1 cellular context compared by ENCODE assay signal in the genomic region with DNA sequence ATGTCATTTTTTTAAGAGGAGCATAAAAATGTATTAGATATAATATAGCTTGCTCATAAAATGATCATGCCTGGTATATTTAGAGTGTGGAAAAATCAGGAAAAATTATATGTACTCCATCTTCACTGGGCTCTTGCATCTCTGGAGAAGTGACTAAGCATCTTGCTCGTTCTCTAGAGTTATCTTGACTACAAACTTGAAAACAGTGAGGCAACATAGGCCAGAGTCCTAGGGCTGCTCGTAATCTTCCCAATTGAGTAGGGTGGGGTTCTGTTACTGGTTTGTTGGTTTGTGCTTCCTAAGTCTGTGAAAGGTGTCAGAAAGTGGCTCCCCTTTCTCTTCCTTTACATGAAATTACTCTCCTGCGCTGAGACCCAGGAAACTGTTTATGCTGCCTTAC.
TF ChIP-seq lines count a peak whose summit lies in the region.

No MANE protein-coding gene starts in this region.

TF ChIP-seq in K562, 482 proteins besides CTCF, POLR2A, EP300 and RAD21 (continued from another document):
- TF ChIP-seq, protein P1, sequence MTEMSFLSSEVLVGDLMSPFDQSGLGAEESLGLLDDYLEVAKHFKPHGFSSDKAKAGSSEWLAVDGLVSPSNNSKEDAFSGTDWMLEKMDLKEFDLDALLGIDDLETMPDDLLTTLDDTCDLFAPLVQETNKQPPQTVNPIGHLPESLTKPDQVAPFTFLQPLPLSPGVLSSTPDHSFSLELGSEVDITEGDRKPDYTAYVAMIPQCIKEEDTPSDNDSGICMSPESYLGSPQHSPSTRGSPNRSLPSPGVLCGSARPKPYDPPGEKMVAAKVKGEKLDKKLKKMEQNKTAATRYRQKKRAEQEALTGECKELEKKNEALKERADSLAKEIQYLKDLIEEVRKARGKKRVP (CRISPR knock-in tag; IDR thresholded peaks at IDR 0.05), result no peak
- TF ChIP-seq RFX1 (IDR thresholded peaks at IDR 0.05) (no peak), MAFG (tag; conservative IDR thresholded peaks at IDR 0.05) (peak; percentile 67), CSDE1 (IDR thresholded peaks at IDR 0.05) (no peak), CBX8 (IDR thresholded peaks at IDR 0.05; ENCODE audit: borderline replicate concordance, extremely low read depth, low read depth, low read length, poor library complexity, severe bottlenecking) (no peak), MAFF (IDR thresholded peaks at IDR 0.05; ENCODE audit: low read length) (peak; percentile 16; the same call in 1 of the 2 replicates), MAFK (IDR thresholded peaks at IDR 0.05; ENCODE audit: low read length) (peak; percentile 35), POLR2AphosphoS2 (IDR thresholded peaks at IDR 0.05; ENCODE audit: low read length) (no peak), COPS2 (conservative IDR thresholded peaks at IDR 0.05) (no peak), ZNF444 (CRISPR knock-in tag; IDR thresholded peaks at IDR 0.05) (no peak), ZNF436 (CRISPR knock-in tag; IDR thresholded peaks at IDR 0.05) (no peak), RHOXF2B (CRISPR knock-in tag; conservative IDR thresholded peaks at IDR 0.05) (no peak), BDP1 (IDR thresholded peaks at IDR 0.05; ENCODE audit: insufficient read depth, insufficient read length) (no peak), MEF2D (tag; conservative IDR thresholded peaks at IDR 0.05; ENCODE audit: low read depth) (no peak), RBM22 (IDR thresholded peaks at IDR 0.05; ENCODE audit: low read depth, low read length, poor library complexity, severe bottlenecking) (no peak), TCF3 (CRISPR knock-in tag; IDR thresholded peaks at IDR 0.05) (no peak), ZNF217 (CRISPR knock-in tag; IDR thresholded peaks at IDR 0.05) (no peak), CBFA2T2 (conservative IDR thresholded peaks at IDR 0.05) (no peak), NBN (IDR thresholded peaks at IDR 0.05; ENCODE audit: low read depth) (no peak), ZKSCAN1 (IDR thresholded peaks at IDR 0.05; ENCODE audit: low read depth, low read length) (no peak), KLF10 (CRISPR knock-in tag; IDR thresholded peaks at IDR 0.05) (no peak), SLC30A9 (CRISPR knock-in tag; IDR thresholded peaks at IDR 0.05) (no peak), ZFPM2 (CRISPR knock-in tag; IDR thresholded peaks at IDR 0.05) (no peak), ZNF780A (CRISPR knock-in tag; IDR thresholded peaks at IDR 0.05) (no peak), SRSF7 (optimal IDR thresholded peaks at IDR 0.05; ENCODE audit: low read depth, low read length) (no peak)
- TF ChIP-seq, protein P2, sequence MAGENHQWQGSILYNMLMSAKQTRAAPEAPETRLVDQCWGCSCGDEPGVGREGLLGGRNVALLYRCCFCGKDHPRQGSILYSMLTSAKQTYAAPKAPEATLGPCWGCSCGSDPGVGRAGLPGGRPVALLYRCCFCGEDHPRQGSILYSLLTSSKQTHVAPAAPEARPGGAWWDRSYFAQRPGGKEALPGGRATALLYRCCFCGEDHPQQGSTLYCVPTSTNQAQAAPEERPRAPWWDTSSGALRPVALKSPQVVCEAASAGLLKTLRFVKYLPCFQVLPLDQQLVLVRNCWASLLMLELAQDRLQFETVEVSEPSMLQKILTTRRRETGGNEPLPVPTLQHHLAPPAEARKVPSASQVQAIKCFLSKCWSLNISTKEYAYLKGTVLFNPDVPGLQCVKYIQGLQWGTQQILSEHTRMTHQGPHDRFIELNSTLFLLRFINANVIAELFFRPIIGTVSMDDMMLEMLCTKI (IDR thresholded peaks at IDR 0.05; ENCODE audit: partially characterized antibody), result no peak
- TF ChIP-seq, protein P3, sequence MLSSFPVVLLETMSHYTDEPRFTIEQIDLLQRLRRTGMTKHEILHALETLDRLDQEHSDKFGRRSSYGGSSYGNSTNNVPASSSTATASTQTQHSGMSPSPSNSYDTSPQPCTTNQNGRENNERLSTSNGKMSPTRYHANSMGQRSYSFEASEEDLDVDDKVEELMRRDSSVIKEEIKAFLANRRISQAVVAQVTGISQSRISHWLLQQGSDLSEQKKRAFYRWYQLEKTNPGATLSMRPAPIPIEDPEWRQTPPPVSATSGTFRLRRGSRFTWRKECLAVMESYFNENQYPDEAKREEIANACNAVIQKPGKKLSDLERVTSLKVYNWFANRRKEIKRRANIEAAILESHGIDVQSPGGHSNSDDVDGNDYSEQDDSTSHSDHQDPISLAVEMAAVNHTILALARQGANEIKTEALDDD (IDR thresholded peaks at IDR 0.05), result peak; percentile 87
- TF ChIP-seq, protein P4, sequence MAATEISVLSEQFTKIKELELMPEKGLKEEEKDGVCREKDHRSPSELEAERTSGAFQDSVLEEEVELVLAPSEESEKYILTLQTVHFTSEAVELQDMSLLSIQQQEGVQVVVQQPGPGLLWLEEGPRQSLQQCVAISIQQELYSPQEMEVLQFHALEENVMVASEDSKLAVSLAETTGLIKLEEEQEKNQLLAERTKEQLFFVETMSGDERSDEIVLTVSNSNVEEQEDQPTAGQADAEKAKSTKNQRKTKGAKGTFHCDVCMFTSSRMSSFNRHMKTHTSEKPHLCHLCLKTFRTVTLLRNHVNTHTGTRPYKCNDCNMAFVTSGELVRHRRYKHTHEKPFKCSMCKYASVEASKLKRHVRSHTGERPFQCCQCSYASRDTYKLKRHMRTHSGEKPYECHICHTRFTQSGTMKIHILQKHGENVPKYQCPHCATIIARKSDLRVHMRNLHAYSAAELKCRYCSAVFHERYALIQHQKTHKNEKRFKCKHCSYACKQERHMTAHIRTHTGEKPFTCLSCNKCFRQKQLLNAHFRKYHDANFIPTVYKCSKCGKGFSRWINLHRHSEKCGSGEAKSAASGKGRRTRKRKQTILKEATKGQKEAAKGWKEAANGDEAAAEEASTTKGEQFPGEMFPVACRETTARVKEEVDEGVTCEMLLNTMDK (IDR thresholded peaks at IDR 0.05; ENCODE audit: borderline replicate concordance, insufficient read depth, low read depth, low read length, poor library complexity, severe bottlenecking), result no peak
- TF ChIP-seq, protein P5, sequence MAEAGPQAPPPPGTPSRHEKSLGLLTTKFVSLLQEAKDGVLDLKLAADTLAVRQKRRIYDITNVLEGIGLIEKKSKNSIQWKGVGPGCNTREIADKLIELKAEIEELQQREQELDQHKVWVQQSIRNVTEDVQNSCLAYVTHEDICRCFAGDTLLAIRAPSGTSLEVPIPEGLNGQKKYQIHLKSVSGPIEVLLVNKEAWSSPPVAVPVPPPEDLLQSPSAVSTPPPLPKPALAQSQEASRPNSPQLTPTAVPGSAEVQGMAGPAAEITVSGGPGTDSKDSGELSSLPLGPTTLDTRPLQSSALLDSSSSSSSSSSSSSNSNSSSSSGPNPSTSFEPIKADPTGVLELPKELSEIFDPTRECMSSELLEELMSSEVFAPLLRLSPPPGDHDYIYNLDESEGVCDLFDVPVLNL (CRISPR knock-in tag; IDR thresholded peaks at IDR 0.05; ENCODE audit: low read depth), result no peak
- TF ChIP-seq, protein P6, sequence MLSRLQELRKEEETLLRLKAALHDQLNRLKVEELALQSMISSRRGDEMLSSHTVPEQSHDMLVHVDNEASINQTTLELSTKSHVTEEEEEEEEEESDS (CRISPR knock-in tag; IDR thresholded peaks at IDR 0.05), result no peak
- TF ChIP-seq, protein P7, sequence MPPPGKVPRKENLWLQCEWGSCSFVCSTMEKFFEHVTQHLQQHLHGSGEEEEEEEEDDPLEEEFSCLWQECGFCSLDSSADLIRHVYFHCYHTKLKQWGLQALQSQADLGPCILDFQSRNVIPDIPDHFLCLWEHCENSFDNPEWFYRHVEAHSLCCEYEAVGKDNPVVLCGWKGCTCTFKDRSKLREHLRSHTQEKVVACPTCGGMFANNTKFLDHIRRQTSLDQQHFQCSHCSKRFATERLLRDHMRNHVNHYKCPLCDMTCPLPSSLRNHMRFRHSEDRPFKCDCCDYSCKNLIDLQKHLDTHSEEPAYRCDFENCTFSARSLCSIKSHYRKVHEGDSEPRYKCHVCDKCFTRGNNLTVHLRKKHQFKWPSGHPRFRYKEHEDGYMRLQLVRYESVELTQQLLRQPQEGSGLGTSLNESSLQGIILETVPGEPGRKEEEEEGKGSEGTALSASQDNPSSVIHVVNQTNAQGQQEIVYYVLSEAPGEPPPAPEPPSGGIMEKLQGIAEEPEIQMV (tag; conservative IDR thresholded peaks at IDR 0.05; ENCODE audit: low read depth), result no peak
- TF ChIP-seq, protein P8, sequence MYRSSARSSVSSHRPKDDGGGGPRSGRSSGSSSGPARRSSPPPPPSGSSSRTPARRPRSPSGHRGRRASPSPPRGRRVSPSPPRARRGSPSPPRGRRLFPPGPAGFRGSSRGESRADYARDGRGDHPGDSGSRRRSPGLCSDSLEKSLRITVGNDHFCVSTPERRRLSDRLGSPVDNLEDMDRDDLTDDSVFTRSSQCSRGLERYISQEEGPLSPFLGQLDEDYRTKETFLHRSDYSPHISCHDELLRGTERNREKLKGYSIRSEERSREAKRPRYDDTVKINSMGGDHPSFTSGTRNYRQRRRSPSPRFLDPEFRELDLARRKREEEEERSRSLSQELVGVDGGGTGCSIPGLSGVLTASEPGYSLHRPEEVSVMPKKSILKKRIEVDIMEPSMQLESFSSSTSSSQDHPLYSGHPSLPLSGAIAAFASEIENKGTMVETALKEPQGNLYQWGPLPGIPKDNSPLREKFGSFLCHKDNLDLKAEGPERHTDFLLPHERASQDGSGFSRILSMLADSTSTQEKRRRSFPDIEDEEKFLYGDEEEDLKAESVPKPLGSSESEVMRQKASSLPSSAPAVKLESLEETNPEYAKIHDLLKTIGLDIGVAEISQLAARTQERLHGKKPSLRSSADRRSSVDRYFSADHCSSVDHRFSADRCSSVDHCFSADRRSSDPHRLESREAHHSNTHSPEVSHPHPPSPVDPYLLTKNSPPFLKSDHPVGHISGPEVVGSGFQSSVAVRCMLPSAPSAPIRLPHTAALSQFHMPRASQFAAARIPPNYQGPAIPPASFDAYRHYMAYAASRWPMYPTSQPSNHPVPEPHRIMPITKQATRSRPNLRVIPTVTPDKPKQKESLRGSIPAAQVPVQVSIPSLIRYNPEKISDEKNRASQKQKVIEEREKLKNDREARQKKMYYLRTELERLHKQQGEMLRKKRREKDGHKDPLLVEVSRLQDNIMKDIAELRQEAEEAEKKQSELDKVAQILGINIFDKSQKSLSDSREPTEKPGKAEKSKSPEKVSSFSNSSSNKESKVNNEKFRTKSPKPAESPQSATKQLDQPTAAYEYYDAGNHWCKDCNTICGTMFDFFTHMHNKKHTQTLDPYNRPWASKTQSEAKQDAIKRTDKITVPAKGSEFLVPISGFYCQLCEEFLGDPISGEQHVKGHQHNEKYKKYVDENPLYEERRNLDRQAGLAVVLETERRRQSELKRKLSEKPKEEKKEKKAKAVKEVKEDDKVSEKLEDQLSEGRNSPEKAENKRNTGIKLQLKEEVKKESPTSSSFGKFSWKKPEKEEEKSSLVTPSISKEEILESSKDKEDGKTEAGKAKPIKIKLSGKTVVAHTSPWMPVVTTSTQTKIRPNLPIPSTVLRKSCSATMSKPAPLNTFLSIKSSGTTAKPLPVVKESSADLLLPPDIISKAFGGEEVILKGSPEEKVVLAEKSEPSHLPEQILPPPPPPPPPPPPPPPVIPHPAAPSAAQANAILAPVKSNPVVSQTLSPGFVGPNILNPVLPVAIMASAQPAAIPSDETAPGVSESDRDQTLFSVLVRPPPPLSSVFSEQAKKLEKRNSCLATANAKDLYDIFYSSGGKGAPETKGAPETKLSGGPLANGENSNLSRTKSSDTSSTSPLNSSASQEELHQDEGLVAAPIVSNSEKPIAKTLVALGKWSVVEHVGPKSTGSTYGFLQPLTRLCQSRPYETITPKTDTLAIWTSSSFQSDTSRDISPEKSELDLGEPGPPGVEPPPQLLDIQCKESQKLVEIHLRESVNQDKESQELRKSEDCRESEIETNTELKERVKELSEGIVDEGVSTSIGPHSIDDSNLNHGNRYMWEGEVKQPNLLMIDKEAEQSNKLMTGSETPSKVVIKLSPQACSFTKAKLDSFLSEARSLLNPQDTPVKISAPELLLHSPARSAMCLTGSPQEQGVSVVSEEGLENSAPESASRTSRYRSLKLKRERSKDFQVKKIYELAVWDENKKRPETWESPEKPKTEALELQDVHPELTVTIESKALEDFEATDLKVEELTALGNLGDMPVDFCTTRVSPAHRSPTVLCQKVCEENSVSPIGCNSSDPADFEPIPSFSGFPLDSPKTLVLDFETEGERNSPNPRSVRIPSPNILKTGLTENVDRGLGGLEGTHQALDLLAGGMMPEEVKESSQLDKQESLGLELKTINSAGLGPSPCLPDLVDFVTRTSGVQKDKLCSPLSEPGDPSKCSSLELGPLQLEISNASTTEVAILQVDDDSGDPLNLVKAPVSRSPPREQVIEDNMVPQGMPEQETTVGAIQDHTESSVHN (IDR thresholded peaks at IDR 0.05; ENCODE audit: borderline replicate concordance in 1 of 2, low read depth in 1 of 2), result no peak
